In the genomic region with DNA sequence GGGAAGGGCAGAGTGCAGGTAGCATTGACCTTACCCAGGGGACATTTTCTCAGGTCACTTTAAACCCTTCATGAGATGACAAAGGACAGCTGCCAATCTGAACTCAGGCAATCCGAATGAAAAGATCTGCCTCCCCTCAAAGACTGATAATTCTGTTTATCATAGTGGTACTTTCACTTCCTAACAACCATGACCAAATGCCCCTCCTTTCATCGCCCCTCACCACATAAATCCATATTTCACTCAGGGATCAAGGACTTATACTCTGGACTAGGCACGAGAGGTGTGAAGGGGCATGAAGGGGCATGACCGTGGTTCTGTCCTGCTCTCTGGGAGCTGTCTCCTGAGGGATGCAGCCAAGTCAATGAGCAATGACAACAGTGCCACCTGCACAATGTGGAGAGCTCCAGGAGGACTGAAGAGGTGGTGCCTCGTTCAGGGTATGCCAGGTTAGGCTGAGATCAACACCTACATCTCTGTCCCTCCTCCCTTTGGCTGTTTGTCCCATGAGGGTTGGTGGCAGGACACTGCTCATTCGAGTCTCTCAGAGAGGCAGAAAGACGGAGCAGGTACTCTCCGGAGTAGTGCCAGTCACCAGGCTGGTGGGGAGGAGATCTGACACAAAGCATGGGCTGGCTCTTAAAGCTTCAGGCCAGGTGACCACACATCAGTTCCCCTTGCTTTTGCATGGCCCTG, we compare ENCODE assay signal across 11 cellular contexts. TPM values are rescaled to one million over a fixed set of nuclear protein-coding genes. Genes with fewer than 3 reads are reported as not detected.
DNase-seq lines count a peak whose midpoint lies in the region; ATAC-seq lines count a peak whose summit lies in the region.
"Had no signal": no experiment of that assay in that cellular context is flagged by ENCODE, and none has a peak within 500 bp of the region (broad histone marks: within the 10 kb centered on the region; RNA-seq: fewer than 3 reads in every experiment).

No MANE protein-coding gene starts in this region.

- no peak overlapping the region for H3K9ac ChIP-seq in Karpas-422 (ENCODE audit: low read length)

- H3K4me3 ChIP-seq in Karpas-422 (ENCODE audit: low read length): no peak overlapping the region
- H3K4me3 ChIP-seq: upper lobe of left lung had no signal

- ATAC-seq in GM18498 (IDR thresholded peaks at IDR 0.05; ENCODE audit: unreplicated experiment) (peak; percentile 32), GM19455 (IDR thresholded peaks at IDR 0.05; ENCODE audit: unreplicated experiment) (peak; percentile 32), HG02981 (IDR thresholded peaks at IDR 0.05; ENCODE audit: unreplicated experiment) (peak; percentile 24), HG02840 (IDR thresholded peaks at IDR 0.05; ENCODE audit: low FRiP score, unreplicated experiment) (no peak)

- no peak overlapping the region for H3K27ac ChIP-seq in Karpas-422 (ENCODE audit: low read length)
- H3K27ac ChIP-seq: upper lobe of left lung had no signal

- no peaks in the 10 kb centered on the region for H3K9me2 ChIP-seq in Karpas-422 (replicated peaks; ENCODE audit: insufficient read depth, low read length)

- no peaks in the 10 kb centered on the region for H3K36me3 ChIP-seq in Karpas-422 (ENCODE audit: insufficient read depth, low read length)
- H3K36me3 ChIP-seq: upper lobe of left lung had no signal

- no peaks in the 10 kb centered on the region for H3K79me2 ChIP-seq in Karpas-422 (ENCODE audit: low read length)

- no peaks in the 10 kb centered on the region for H3K4me1 ChIP-seq in Karpas-422 (ENCODE audit: low read length)
- H3K4me1 ChIP-seq: upper lobe of left lung had no signal

- H2AFZ ChIP-seq in Karpas-422 (ENCODE audit: low read length): no peak overlapping the region

- H3K9me3 ChIP-seq in Karpas-422 (ENCODE audit: low read length): no peaks in the 10 kb centered on the region
- H3K9me3 ChIP-seq: upper lobe of left lung had no signal

- no peak overlapping the region for H3K4me2 ChIP-seq in Karpas-422 (ENCODE audit: low read depth, low read length, poor library complexity, severe bottlenecking)

- DNase-seq in NCI-H2029 treated with DMSO at 0.1 percent for 48 hours (lab: John Stamatoyannopoulos, UW): peak; percentile 49
- DNase-seq in Karpas-422: no peak
- no peak for DNase-seq in CD1c-positive myeloid dendritic cell (ENCODE audit: extremely low spot score)
- no peak for DNase-seq in NCI-H774 (lab: John Stamatoyannopoulos, UW)
- DNase-seq: activated CD4-positive, alpha-beta T cell treated with anti-CD3 and anti-CD28 coated beads, Interleukin-2, amount 50 U/mL, for 1 hour; immature natural killer cell; upper lobe of left lung had no signal

- H3K27me3 ChIP-seq in Karpas-422 (ENCODE audit: low read length): no peaks in the 10 kb centered on the region
- H3K27me3 ChIP-seq: upper lobe of left lung had no signal

- H4K20me1 ChIP-seq in Karpas-422 (ENCODE audit: insufficient read depth, low read depth, low read length): no peaks in the 10 kb centered on the region

RNA-seq across cellular contexts. Expression of gene HS3ST1, which starts 12.5 kb away (rescaled TPM):
- not detected in 2 replicates for total RNA-seq in Karpas-422 (2014; rRNA removed; shearing (Covaris generic); ENCODE audit: low replicate concordance)
